6 cellular contexts compared by ENCODE assay signal in the genomic region with DNA sequence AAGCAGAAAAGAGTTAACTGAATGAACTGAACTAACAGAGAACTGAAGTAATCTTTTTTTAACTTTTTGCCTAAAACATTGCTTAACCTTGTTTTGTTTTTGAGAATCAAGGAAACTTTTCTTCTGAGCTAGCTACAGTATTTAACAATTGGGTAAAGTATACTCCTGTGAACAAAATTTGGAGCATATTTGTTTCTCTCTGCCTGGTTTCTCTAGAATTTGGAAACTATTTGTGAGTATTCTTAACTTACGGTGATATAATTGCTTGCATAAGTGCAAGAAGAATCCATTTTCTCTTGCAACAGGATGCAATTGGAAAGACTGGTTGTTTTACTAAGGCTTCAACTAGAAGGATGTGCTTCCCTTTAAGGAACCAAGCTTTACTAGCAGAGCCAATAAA.
"Had no signal": no experiment of that assay in that cellular context is flagged by ENCODE, and none has a peak within 500 bp of the region (broad histone marks: within the 10 kb centered on the region; RNA-seq: fewer than 3 reads in every experiment).

No MANE protein-coding gene starts in this region.

- H3K4me3 Mint-ChIP-seq: GM23338, H9, HFFc6 had no signal

- H3K4me2 ChIP-seq: GM23338 had no signal

- ATAC-seq: GM23338, K562 had no signal

- H2AFZ ChIP-seq: GM23338 had no signal

- H3K27ac Mint-ChIP-seq: GM23338, H9, HFFc6 had no signal

- H3K4me1 Mint-ChIP-seq: GM23338 had no signal

- H3K4me3 ChIP-seq: GM23338, K562 had no signal

- DNase-seq: H9, HCEC 1CT, HFFc6, IMR-90 had no signal
